In the genomic region with DNA sequence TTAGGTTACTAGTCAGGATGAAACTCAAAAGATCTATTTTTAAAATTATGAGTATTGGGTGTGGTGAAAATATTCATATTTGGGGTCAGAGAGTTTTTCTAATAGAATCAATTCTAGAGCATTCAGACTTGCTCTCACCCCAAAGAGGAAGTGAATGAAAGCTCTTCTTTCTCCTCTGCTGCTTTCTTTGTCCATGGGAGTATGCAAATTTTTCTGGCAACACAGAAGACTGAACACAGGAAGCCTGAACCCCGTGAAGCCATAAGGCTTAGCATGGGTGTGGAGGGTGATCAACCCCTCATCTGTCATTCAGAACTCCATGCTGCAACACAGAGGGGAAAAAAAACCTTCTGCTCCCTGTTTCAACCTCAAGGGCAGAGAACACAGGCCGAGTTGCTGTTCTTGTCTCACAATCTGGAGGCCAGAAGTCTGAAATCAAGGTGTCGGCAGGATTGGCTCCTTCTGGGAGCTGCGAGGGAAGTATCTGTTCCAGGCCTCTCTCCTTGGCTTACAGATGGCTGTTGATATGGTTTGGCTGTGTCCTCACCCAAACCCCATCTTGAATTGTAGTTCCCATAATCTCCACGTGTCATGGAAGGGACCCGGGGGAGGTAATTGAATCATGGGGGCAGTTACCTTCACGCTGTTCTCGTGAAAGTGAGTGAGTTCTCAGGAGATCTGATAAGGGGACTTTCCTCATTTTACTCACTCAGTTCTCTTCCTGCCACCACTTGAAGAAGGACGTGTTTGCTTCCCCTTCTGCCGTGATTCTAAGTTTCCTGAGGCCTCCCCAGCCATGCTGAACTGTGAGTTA, we compare ENCODE assay signal across 9 cellular contexts.
A peak's percentile ranks its signal among the peaks of the same experiment; 100 is the strongest.
DNase-seq lines count a peak whose midpoint lies in the region; ATAC-seq and FAIRE-seq lines count a peak whose summit lies in the region.
"Had no signal": no experiment of that assay in that cellular context is flagged by ENCODE, and none has a peak within 500 bp of the region (broad histone marks: within the 10 kb centered on the region; RNA-seq: fewer than 3 reads in every experiment).

No MANE protein-coding gene starts in this region.

- ATAC-seq in GM18861 (IDR thresholded peaks at IDR 0.05; ENCODE audit: unreplicated experiment) (peak; percentile 82), HG02870 (IDR thresholded peaks at IDR 0.05; ENCODE audit: unreplicated experiment) (peak; percentile 83), memory B cell (ENCODE audit: low read depth) (peak; percentile 65)

- H3K9me3 Mint-ChIP-seq in memory B cell: peaks cover 2% of the 10 kb centered on the region

- peak; percentile 33 for DNase-seq in NCI-H526 treated with DMSO at 0.1 percent for 48 hours (lab: John Stamatoyannopoulos, UW)
- DNase-seq in activated T-cell treated with anti-CD3 and anti-CD28 coated beads for 48 hours (ENCODE audit: low read depth): peak; percentile 56
- DNase-seq in memory B cell (ENCODE audit: low spot score in 2 of 2): peak; percentile 66 to 87
- DNase-seq in stimulated activated naive CD4-positive, alpha-beta T cell (lab: John Stamatoyannopoulos, UW): peak; percentile 36 to 78 (median 66)
- DNase-seq in urothelium cell line (ENCODE audit: low spot score): no peak
- no peak for DNase-seq in epidermal melanocyte (ENCODE audit: insufficient read length, low spot score)
- DNase-seq: pancreas had no signal

- peak overlapping the region; percentile 87 for H3K4me3 Mint-ChIP-seq in memory B cell

- H3K27me3 Mint-ChIP-seq in memory B cell: no peaks in the 10 kb centered on the region

- peak overlapping the region; percentile 100 for H3K27ac Mint-ChIP-seq in memory B cell

- H3K36me3 Mint-ChIP-seq in memory B cell: peaks cover 15% of the 10 kb centered on the region

- H3K4me1 Mint-ChIP-seq in memory B cell: peaks cover 54% of the 10 kb centered on the region

- no peak for FAIRE-seq in urothelium cell line (lab: Jason Lieb, UNC)
- FAIRE-seq: pancreas had no signal

Comparison
In these comparisons a context has a peak if more than half of its experiments do, and no peak if none do; other contexts are left out.
1. DNase-seq: peak in NCI-H526 treated with DMSO at 0.1 percent for 48 hours (single experiment), activated T-cell treated with anti-CD3 and anti-CD28 coated beads for 48 hours (single experiment), memory B cell (2 of 2) and stimulated activated naive CD4-positive, alpha-beta T cell (6 of 6); none in urothelium cell line (single experiment) and epidermal melanocyte (single experiment).
2. Peak in every context shown above with its lines, with median percentiles within 50 percentile points of each other: ATAC-seq.